In genomic region chr10:70535451-70535850, GRCh38 we compare ENCODE assay signal across 31 cellular contexts. TPM values are rescaled to one million over a fixed set of nuclear protein-coding genes. Genes with fewer than 3 reads are reported as not detected.
"Had no signal": no experiment of that assay in that cellular context is flagged by ENCODE, and none has a peak within 500 bp of the region (broad histone marks: within the 10 kb centered on the region; RNA-seq: fewer than 3 reads in every experiment).

No MANE protein-coding gene starts in this region.

- H3K4me1 ChIP-seq: ascending aorta, Peyer's patch, SJSA1 had no signal

- H3K4me3 ChIP-seq: ascending aorta, cardiac muscle cell, Peyer's patch, SJSA1 had no signal

- H3K36me3 Mint-ChIP-seq: activated CD8-positive, alpha-beta memory T cell treated with anti-CD3 and anti-CD28 coated beads, Interleukin-2, amount 10 ng/mL, durations not matched to agents 7 days and 5 days; activated naive CD4-positive, alpha-beta T cell treated with anti-CD3 and anti-CD28 coated beads, Interleukin-2, amount 10 ng/mL, durations not matched to agents 7 days and 5 days; activated naive CD8-positive, alpha-beta T cell had no signal

- ATAC-seq: activated CD8-positive, alpha-beta memory T cell treated with anti-CD3 and anti-CD28 coated beads, Interleukin-2, amount 10 ng/mL, durations not matched to agents 7 days and 5 days; PC-3 had no signal

- H3K9me3 ChIP-seq: ascending aorta, Peyer's patch, SJSA1, SK-N-SH had no signal

- H3K4me1 Mint-ChIP-seq: activated B cell treated with CpG ODN at 0.5 μM for 24 hours; activated CD4-positive, alpha-beta memory T cell treated with anti-CD3 and anti-CD28 coated beads, Interleukin-2, amount 10 ng/mL, durations not matched to agents 7 days and 5 days; activated CD8-positive, alpha-beta memory T cell treated with anti-CD3 and anti-CD28 coated beads, Interleukin-2, amount 10 ng/mL, durations not matched to agents 7 days and 5 days; activated naive CD4-positive, alpha-beta T cell treated with anti-CD3 and anti-CD28 coated beads, Interleukin-2, amount 10 ng/mL, durations not matched to agents 7 days and 5 days; central memory CD8-positive, alpha-beta T cell had no signal

- H3K4me3 Mint-ChIP-seq: activated B cell treated with CpG ODN at 0.5 μM for 24 hours; activated CD4-positive, alpha-beta memory T cell treated with anti-CD3 and anti-CD28 coated beads, Interleukin-2, amount 10 ng/mL, durations not matched to agents 7 days and 5 days; activated CD8-positive, alpha-beta memory T cell treated with anti-CD3 and anti-CD28 coated beads, Interleukin-2, amount 10 ng/mL, durations not matched to agents 7 days and 5 days; activated naive CD4-positive, alpha-beta T cell treated with anti-CD3 and anti-CD28 coated beads, Interleukin-2, amount 10 ng/mL, durations not matched to agents 7 days and 5 days; activated naive CD8-positive, alpha-beta T cell; central memory CD8-positive, alpha-beta T cell; T-helper 1 cell treated with Interleukin-12 subunit alpha and Interleukin-12 subunit beta and Interleukin-4 antibody, amounts not matched to agents 30 μg/mL and 1 μg/mL, for 36 hours; T-helper 2 cell treated with Interferon-gamma antibody and Interleukin-4, amounts not matched to agents 5 μg/mL and 100 μg/mL, for 36 hours had no signal

- H3K27me3 ChIP-seq: ascending aorta, cardiac muscle cell, Peyer's patch had no signal

- DNase-seq: activated B cell treated with CpG ODN at 0.5 μM for 24 hours; activated CD4-positive, alpha-beta memory T cell treated with anti-CD3 and anti-CD28 coated beads, Interleukin-2, amount 10 ng/mL, durations not matched to agents 7 days and 5 days; activated CD4-positive, alpha-beta T cell treated with anti-CD3 and anti-CD28 coated beads for 48 hours; activated CD4-positive, CD25-positive, alpha-beta regulatory T cell treated with anti-CD3 and anti-CD28 coated beads, Interleukin-2, amount 50 U/mL, for 72 hours; activated CD8-positive, alpha-beta memory T cell treated with anti-CD3 and anti-CD28 coated beads for 24 hours; activated CD8-positive, alpha-beta memory T cell treated with anti-CD3 and anti-CD28 coated beads, Interleukin-2, amount 10 ng/mL, durations not matched to agents 7 days and 5 days; activated CD8-positive, alpha-beta memory T cell treated with anti-CD3 and anti-CD28 coated beads, Interleukin-2, amount 50 U/mL, for 48 hours; activated effector memory CD4-positive, alpha-beta T cell treated with Interleukin-2 at 50 U/mL for 16 hours; activated naive CD4-positive, alpha-beta T cell treated with anti-CD3 and anti-CD28 coated beads, Interleukin-2, amount 10 ng/mL, durations not matched to agents 7 days and 5 days; activated T-cell treated with anti-CD3 and anti-CD28 coated beads, Interleukin-2, amount 50 U/mL, for 48 hours; amygdala; MM.1S; MV-4-11; NCI-H1092; NCI-H1436 treated with DMSO at 0.1 percent for 48 hours; NCI-H1694 treated with DMSO at 0.1 percent for 48 hours; NCI-H2029; NCI-H524 treated with DMSO at 0.1 percent for 48 hours; PC-3; Peyer's patch; RPMI8226; SHP77 treated with DMSO at 0.1 percent for 48 hours; SK-N-SH had no signal

- H3K27me3 Mint-ChIP-seq: activated B cell treated with CpG ODN at 0.5 μM for 24 hours; activated CD4-positive, alpha-beta memory T cell treated with anti-CD3 and anti-CD28 coated beads, Interleukin-2, amount 10 ng/mL, durations not matched to agents 7 days and 5 days; activated naive CD8-positive, alpha-beta T cell; central memory CD8-positive, alpha-beta T cell had no signal

- H3K27ac ChIP-seq: ascending aorta, cardiac muscle cell, Peyer's patch, SJSA1 had no signal

- FAIRE-seq: TTC549 had no signal

- H3K36me3 ChIP-seq: cardiac muscle cell, Peyer's patch, SJSA1 had no signal

- H3K9me3 Mint-ChIP-seq: activated B cell treated with CpG ODN at 0.5 μM for 24 hours; activated CD4-positive, alpha-beta memory T cell treated with anti-CD3 and anti-CD28 coated beads, Interleukin-2, amount 10 ng/mL, durations not matched to agents 7 days and 5 days; activated naive CD4-positive, alpha-beta T cell treated with anti-CD3 and anti-CD28 coated beads, Interleukin-2, amount 10 ng/mL, durations not matched to agents 7 days and 5 days; central memory CD8-positive, alpha-beta T cell; T-helper 1 cell treated with Interleukin-12 subunit alpha and Interleukin-12 subunit beta and Interleukin-4 antibody, amounts not matched to agents 30 μg/mL and 1 μg/mL, for 36 hours; T-helper 2 cell treated with Interferon-gamma antibody and Interleukin-4, amounts not matched to agents 5 μg/mL and 100 μg/mL, for 36 hours had no signal

- H3K27ac Mint-ChIP-seq: activated B cell treated with CpG ODN at 0.5 μM for 24 hours; activated CD4-positive, alpha-beta memory T cell treated with anti-CD3 and anti-CD28 coated beads, Interleukin-2, amount 10 ng/mL, durations not matched to agents 7 days and 5 days; activated CD8-positive, alpha-beta memory T cell treated with anti-CD3 and anti-CD28 coated beads, Interleukin-2, amount 10 ng/mL, durations not matched to agents 7 days and 5 days; activated naive CD4-positive, alpha-beta T cell treated with anti-CD3 and anti-CD28 coated beads, Interleukin-2, amount 10 ng/mL, durations not matched to agents 7 days and 5 days; activated naive CD8-positive, alpha-beta T cell; T-helper 1 cell treated with Interleukin-12 subunit alpha and Interleukin-12 subunit beta and Interleukin-4 antibody, amounts not matched to agents 30 μg/mL and 1 μg/mL, for 36 hours; T-helper 2 cell treated with Interferon-gamma antibody and Interleukin-4, amounts not matched to agents 5 μg/mL and 100 μg/mL, for 36 hours had no signal

RNA-seq across cellular contexts. Expression of gene PALD1, which starts 56.9 kb away (rescaled TPM):
- total RNA-seq: SJSA1 had no signal
